10 cellular contexts compared by ENCODE assay signal in the genomic region with DNA sequence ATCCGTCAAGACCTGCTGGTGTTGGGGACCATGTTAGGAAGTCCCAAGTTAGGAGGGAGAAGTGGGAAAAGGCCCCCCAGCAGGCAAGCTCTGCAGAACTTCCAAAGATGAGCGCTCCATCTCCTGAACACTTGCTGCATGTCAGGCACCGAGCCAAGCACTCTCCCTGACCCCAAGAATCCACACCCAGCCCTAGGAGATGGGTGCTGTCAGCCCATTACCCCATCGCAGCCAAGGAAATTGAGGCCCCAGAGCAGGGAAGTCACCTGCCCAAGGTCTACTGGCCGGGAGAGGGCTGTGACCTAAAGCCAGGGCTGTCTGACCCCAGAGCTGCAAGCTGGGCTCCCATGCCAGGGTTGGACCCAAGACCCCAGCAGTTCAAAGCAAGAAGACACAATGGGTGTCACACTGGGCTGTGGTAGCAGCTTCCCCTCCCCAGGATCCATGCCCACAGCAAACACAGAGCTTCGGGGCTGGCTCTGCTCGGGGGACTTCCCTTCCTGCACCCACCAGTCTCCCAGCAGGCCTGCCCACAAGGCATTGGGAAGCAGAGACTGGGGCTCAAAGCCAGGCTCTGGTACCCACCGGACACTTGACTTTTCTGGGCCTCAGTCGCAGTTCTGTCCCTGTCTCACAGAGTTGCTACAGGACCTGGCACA. TPM values are rescaled to one million over a fixed set of nuclear protein-coding genes. Genes with fewer than 3 reads are reported as not detected.
A peak's percentile ranks its signal among the peaks of the same experiment; 100 is the strongest.
DNase-seq lines count a peak whose midpoint lies in the region; ATAC-seq and TF ChIP-seq lines count a peak whose summit lies in the region.
"Had no signal": no experiment of that assay in that cellular context is flagged by ENCODE, and none has a peak within 500 bp of the region (broad histone marks: within the 10 kb centered on the region; RNA-seq: fewer than 3 reads in every experiment).

No MANE protein-coding gene starts in this region.

- H3F3A ChIP-seq in Loucy (ENCODE audit: low read depth), result no peaks in the 10 kb centered on the region

- no peaks in the 10 kb centered on the region for H3K9me2 ChIP-seq in Loucy (replicated peaks; ENCODE audit: low read depth, low read length)

- H3K27me3 Mint-ChIP-seq in CD4-positive, CD25-positive, alpha-beta regulatory T cell, result peaks cover 6% of the 10 kb centered on the region

- H3K4me2 ChIP-seq in Loucy (ENCODE audit: low read depth, low read length, poor library complexity, severe bottlenecking), result peak overlapping the region; percentile 41

- peaks cover 90% of the 10 kb centered on the region for H3K79me2 ChIP-seq in Loucy (ENCODE audit: insufficient read depth, low read length)

- H3K27ac Mint-ChIP-seq in CD4-positive, CD25-positive, alpha-beta regulatory T cell, result peak overlapping the region; percentile 82 to 99 (median 98)

- peaks cover 10% of the 10 kb centered on the region for H3K36me3 ChIP-seq in CD4-positive, CD25-positive, alpha-beta regulatory T cell (ENCODE audit: control insufficient read depth, insufficient read depth, low read length)
- H3K36me3 ChIP-seq in Loucy (ENCODE audit: insufficient read depth, low read length) (no peaks in the 10 kb centered on the region; the same call in 1 of the 2 replicates), rectal smooth muscle tissue (ENCODE audit: control insufficient read depth, insufficient read depth, low read length) (no peaks in the 10 kb centered on the region)
- H3K36me3 ChIP-seq in effector memory CD4-positive, alpha-beta T cell (ENCODE audit: control insufficient read depth, insufficient read depth, low read length), result peaks cover 13% of the 10 kb centered on the region

- no peak overlapping the region for H2AFZ ChIP-seq in Loucy (ENCODE audit: low read length)

- H3K27me3 ChIP-seq in CD4-positive, CD25-positive, alpha-beta regulatory T cell (ENCODE audit: control insufficient read depth, insufficient read depth, low read length), result no peaks in the 10 kb centered on the region
- H3K27me3 ChIP-seq in Loucy (ENCODE audit: insufficient read depth, low read length, poor library complexity, severe bottlenecking) (no peaks in the 10 kb centered on the region), rectal smooth muscle tissue (ENCODE audit: control insufficient read depth, insufficient read depth, low read length) (no peaks in the 10 kb centered on the region)
- H3K27me3 ChIP-seq in effector memory CD4-positive, alpha-beta T cell (replicated peaks; ENCODE audit: control insufficient read depth, insufficient read depth, low read length, poor library complexity, severe bottlenecking), result no peaks in the 10 kb centered on the region

- no peak overlapping the region for H3K9ac ChIP-seq in Loucy (ENCODE audit: low read depth, low read length, poor library complexity, severe bottlenecking)
- H3K9ac ChIP-seq in rectal smooth muscle tissue (ENCODE audit: low read length), result no peak overlapping the region

- H3K4me1 Mint-ChIP-seq in CD4-positive, CD25-positive, alpha-beta regulatory T cell, result peaks cover 17 to 99% (median 79%) of the 10 kb centered on the region in 4 donors

- peak overlapping the region; percentile 48 for H3K4me3 ChIP-seq in CD4-positive, CD25-positive, alpha-beta regulatory T cell (ENCODE audit: low read depth, low read length)
- no peak overlapping the region for H3K4me3 ChIP-seq in Loucy (ENCODE audit: low read length, poor library complexity, severe bottlenecking)
- peak overlapping the region; percentile 40 for H3K4me3 ChIP-seq in effector memory CD4-positive, alpha-beta T cell (ENCODE audit: insufficient read depth, low read depth, low read length, poor library complexity, severe bottlenecking)
- no peak overlapping the region for H3K4me3 ChIP-seq in rectal smooth muscle tissue (ENCODE audit: low read length)

- H3K9me3 ChIP-seq in CD4-positive, CD25-positive, alpha-beta regulatory T cell (ENCODE audit: control insufficient read depth in 2 of 2, low read length in 2 of 2), result no peaks in the 10 kb centered on the region
- no peaks in the 10 kb centered on the region for H3K9me3 ChIP-seq in Loucy (ENCODE audit: insufficient read depth, low read depth, low read length)
- H3K9me3 ChIP-seq in effector memory CD4-positive, alpha-beta T cell (ENCODE audit: control insufficient read depth, low read length), result no peaks in the 10 kb centered on the region

- H3K36me3 Mint-ChIP-seq in CD4-positive, CD25-positive, alpha-beta regulatory T cell, result peaks cover 47% of the 10 kb centered on the region

- no peak for TF ChIP-seq CTCF in Loucy (conservative IDR thresholded peaks at IDR 0.05; ENCODE audit: low read length)

- H3K4me3 Mint-ChIP-seq in CD4-positive, CD25-positive, alpha-beta regulatory T cell, result peak overlapping the region; percentile 88 to 97 (median 94)

- peak overlapping the region; percentile 91 for H3K27ac ChIP-seq in CD4-positive, CD25-positive, alpha-beta regulatory T cell (ENCODE audit: insufficient read depth, low read length, poor library complexity, severe bottlenecking)
- peak overlapping the region; percentile 90 for H3K27ac ChIP-seq in effector memory CD4-positive, alpha-beta T cell (ENCODE audit: insufficient read depth, low read length, poor library complexity, severe bottlenecking)
- H3K27ac ChIP-seq in rectal smooth muscle tissue (ENCODE audit: low read depth, low read length), result peak overlapping the region; percentile 98

- no peak for ATAC-seq in CD4-positive, CD25-positive, alpha-beta regulatory T cell (ENCODE audit: low read depth in 2 of 2)
- ATAC-seq in HG03280 (IDR thresholded peaks at IDR 0.05; ENCODE audit: unreplicated experiment) (no peak), GM18520 (IDR thresholded peaks at IDR 0.05; ENCODE audit: unreplicated experiment) (no peak), HG02970 (IDR thresholded peaks at IDR 0.05; ENCODE audit: low FRiP score, unreplicated experiment) (no peak)

- H4K20me1 ChIP-seq in Loucy (ENCODE audit: insufficient read depth, low read length, poor library complexity, severe bottlenecking), result peaks cover 21% of the 10 kb centered on the region

- H3K4me1 ChIP-seq in CD4-positive, CD25-positive, alpha-beta regulatory T cell (ENCODE audit: control insufficient read depth, insufficient read depth, low read length, poor library complexity, severe bottlenecking), result peaks cover 98% of the 10 kb centered on the region
- H3K4me1 ChIP-seq in Loucy (ENCODE audit: insufficient read depth, low read length, poor library complexity, severe bottlenecking), result peaks cover 57% of the 10 kb centered on the region
- H3K4me1 ChIP-seq in effector memory CD4-positive, alpha-beta T cell (ENCODE audit: control insufficient read depth, insufficient read depth, low read length, poor library complexity, severe bottlenecking), result peaks cover 94% of the 10 kb centered on the region
- peaks cover 92% of the 10 kb centered on the region for H3K4me1 ChIP-seq in rectal smooth muscle tissue (ENCODE audit: control insufficient read depth, insufficient read depth, low read length)

- DNase-seq in CD4-positive, CD25-positive, alpha-beta regulatory T cell, result no peak
- no peak for DNase-seq in effector memory CD4-positive, alpha-beta T cell
- no peak for DNase-seq in NCI-H345 (lab: John Stamatoyannopoulos, UW)
- DNase-seq: cortex of kidney, MM.1S had no signal

- H3K9me3 Mint-ChIP-seq in CD4-positive, CD25-positive, alpha-beta regulatory T cell, result no peaks in the 10 kb centered on the region

RNA-seq across cellular contexts. Expression of gene EEIG1, which starts 13.5 kb away (rescaled TPM):
- 402 TPM for total RNA-seq in CD4-positive, CD25-positive, alpha-beta regulatory T cell
- 100 to 1,000 TPM; 140 to 190 (median 177) TPM for polyA plus RNA-seq in CD4-positive, CD25-positive, alpha-beta regulatory T cell

RNA-seq across cellular contexts. Expression of gene DPM2, which starts 29.6 kb away (rescaled TPM):
- total RNA-seq in CD4-positive, CD25-positive, alpha-beta regulatory T cell, result 35.7 TPM
- 10 to 100 TPM; 27.5 to 30.6 (median 29.7) TPM for polyA plus RNA-seq in CD4-positive, CD25-positive, alpha-beta regulatory T cell

RNA-seq across cellular contexts. Expression of gene PIP5KL1, which starts 36.7 kb away (rescaled TPM):
- 3.3 TPM for total RNA-seq in CD4-positive, CD25-positive, alpha-beta regulatory T cell
- polyA plus RNA-seq in CD4-positive, CD25-positive, alpha-beta regulatory T cell, result 1 to 10 TPM in 1 of 4 donors, under 1 TPM in 2, not detected in 1; 0.22 to 1.1 (median 0.81) TPM

RNA-seq across cellular contexts. Expression of gene ST6GALNAC4, which starts 50.4 kb away (rescaled TPM):
- total RNA-seq in CD4-positive, CD25-positive, alpha-beta regulatory T cell, result 31.6 TPM
- 10 to 100 TPM; 23.1 to 23.8 (median 23.7) TPM for polyA plus RNA-seq in CD4-positive, CD25-positive, alpha-beta regulatory T cell

Comparison
In these comparisons a context has a peak if more than half of its experiments do, and no peak if none do; other contexts are left out.
1. H3K4me3 ChIP-seq: peak in CD4-positive, CD25-positive, alpha-beta regulatory T cell (single experiment) and effector memory CD4-positive, alpha-beta T cell (single experiment); none in Loucy (single experiment) and rectal smooth muscle tissue (single experiment).
2. Peak in every context shown above with its lines, with median percentiles within 50 percentile points of each other: H3K27ac ChIP-seq.